In genomic region chr11:69918938-69919650, GRCh38 we compare ENCODE assay signal across 8 cellular contexts.
DNase-seq lines count a peak whose midpoint lies in the region; ATAC-seq and TF ChIP-seq lines count a peak whose summit lies in the region.

No MANE protein-coding gene starts in this region.

- no peaks in the 10 kb centered on the region for H3K79me2 ChIP-seq in mammary epithelial cell (ENCODE audit: insufficient read depth, low read length)

- CTCF ChIA-PET in mammary epithelial cell (lab: Charles Lee; ENCODE audit: low non-redundant PET), result no interaction called here

- H4K20me1 ChIP-seq in mammary epithelial cell (ENCODE audit: insufficient read depth, low read length), result no peaks in the 10 kb centered on the region

- BruUV-seq in mammary epithelial cell (replicated peaks; lab: Mats Ljungman, UMichigan), result no TSS peak

- H3K27ac ChIP-seq in mammary epithelial cell (ENCODE audit: insufficient read depth, low read depth, low read length), result no peak overlapping the region

- H3K27me3 ChIP-seq in mammary epithelial cell (ENCODE audit: insufficient read depth, low read length), result no peaks in the 10 kb centered on the region

- dilution Hi-C loops in mammary epithelial cell (cut with HindIII; ENCODE audit: low sequenced_read_pairs), result no loop called here

- in situ Hi-C loops in G401 (cut with HindIII; ENCODE audit: low sequenced_read_pairs), result no loop called here
- in situ Hi-C loops in mammary epithelial cell (cut with MboI; ENCODE audit: low sequenced_read_pairs in 2 of 2), result loop anchor here in 1 of 2 donors (10.0 kb wide), 1 partner anchor 234 kb away; no protein-coding TSS in a partner anchor

- TF ChIP-seq CTCF in mammary epithelial cell (conservative IDR thresholded peaks at IDR 0.05 in 1 of 2, IDR thresholded peaks at IDR 0.05 in 1 of 2; ENCODE audit: extremely low read depth in 1 of 2, insufficient read depth in 1 of 2, low read depth in 1 of 2, low read length in 2 of 2), result peak; percentile 79 to 96

- H3K4me2 ChIP-seq in mammary epithelial cell (ENCODE audit: insufficient read depth, low read depth, low read length), result peak overlapping the region; percentile 22

- ATAC-seq in GM19324 (IDR thresholded peaks at IDR 0.05; ENCODE audit: low FRiP score, unreplicated experiment), result no peak

- H3K9me3 ChIP-seq in mammary epithelial cell (replicated peaks; ENCODE audit: insufficient read depth, low read length), result no peaks in the 10 kb centered on the region

- intact Hi-C loops in mammary epithelial cell (cut with micrococcal nuclease), result no loop called here

- H3K4me1 ChIP-seq in mammary epithelial cell (ENCODE audit: insufficient read depth, low read length), result peaks cover 33% of the 10 kb centered on the region

- DNase-seq in G401 (ENCODE audit: low spot score) (peak; percentile 30), NAMALWA (ENCODE audit: low spot score) (peak; percentile 72), mammary epithelial cell (peak; percentile 39), kidney glomerular epithelial cell (lab: John Stamatoyannopoulos, UW) (peak; percentile 6), NCI-H187 (lab: John Stamatoyannopoulos, UW) (no peak)
- DNase-seq in activated CD4-positive, CD25-positive, alpha-beta regulatory T cell (lab: John Stamatoyannopoulos, UW), result peak; percentile 28 to 49 (median 40)
- peak; percentile 79 to 84 for DNase-seq in stimulated activated CD4-positive, alpha-beta T cell treated with anti-CD3 and anti-CD28 coated beads, Interleukin-2, amount 100 ng/mL, for 24 hours

- no peak overlapping the region for H2AFZ ChIP-seq in mammary epithelial cell (ENCODE audit: low read depth, low read length)

- H3K36me3 ChIP-seq in mammary epithelial cell (ENCODE audit: insufficient read depth, low read length), result no peaks in the 10 kb centered on the region

- 23% methylated on average over 13 of the region's 32 CpGs for WGBS in mammary epithelial cell (ENCODE audit: low coverage, missing lambda C conversion rate)

- no peak overlapping the region for H3K9ac ChIP-seq in mammary epithelial cell (ENCODE audit: insufficient read depth, low read length)

- H3K4me3 ChIP-seq in mammary epithelial cell (replicated peaks in 1 of 3; ENCODE audit: insufficient read depth in 1 of 3, low read depth in 2 of 3, low read length in 3 of 3), result no peak overlapping the region

Comparison
In these comparisons a context has a peak if more than half of its experiments do, and no peak if none do; other contexts are left out.
1. DNase-seq: peak in G401 (single experiment), NAMALWA (single experiment), activated CD4-positive, CD25-positive, alpha-beta regulatory T cell (4 of 4), mammary epithelial cell (single experiment), kidney glomerular epithelial cell (single experiment) and stimulated activated CD4-positive, alpha-beta T cell treated with anti-CD3 and anti-CD28 coated beads, Interleukin-2, amount 100 ng/mL, for 24 hours (2 of 2); none in NCI-H187 (0 of 2).